15 cellular contexts compared by ENCODE assay signal in the genomic region with DNA sequence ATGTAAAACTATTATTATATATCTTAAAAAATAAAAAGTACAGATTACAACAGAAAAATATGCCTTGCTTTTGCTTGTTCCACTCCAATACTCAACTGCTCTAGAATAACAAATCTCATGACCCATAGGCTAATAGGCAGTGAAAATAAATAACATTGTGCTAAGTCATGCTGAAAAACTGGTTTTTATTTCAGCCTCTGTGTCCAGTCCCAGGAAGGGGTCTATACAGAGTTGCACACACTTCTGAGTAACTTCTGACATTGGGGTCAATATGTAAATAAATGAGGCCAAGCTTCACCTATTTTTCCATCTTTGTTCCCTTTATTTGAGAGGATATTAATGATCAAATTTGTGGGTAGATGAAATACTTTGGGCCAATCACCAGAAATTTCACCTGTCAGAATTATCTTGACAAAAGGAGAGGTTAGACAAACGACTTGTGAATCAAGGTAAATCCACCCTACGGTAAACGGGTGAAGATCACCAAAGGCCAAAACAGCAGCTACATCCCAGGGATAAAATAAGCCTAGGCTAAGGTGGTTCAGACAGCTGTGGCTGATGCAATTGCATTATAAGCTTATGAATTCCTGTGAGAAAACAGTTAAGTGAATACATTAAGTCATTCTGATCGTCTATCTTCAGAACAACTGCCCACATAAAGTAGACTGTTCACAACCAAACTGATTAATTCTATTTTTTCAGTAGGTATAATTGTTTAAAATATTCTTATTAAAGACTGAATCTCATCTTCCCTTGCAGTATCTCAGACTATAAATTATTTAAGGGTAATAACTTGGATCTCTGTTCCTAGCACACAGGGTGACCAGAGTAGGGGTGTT.
DNase-seq lines count a peak whose midpoint lies in the region; ATAC-seq, FAIRE-seq and TF ChIP-seq lines count a peak whose summit lies in the region.
"Had no signal": no experiment of that assay in that cellular context is flagged by ENCODE, and none has a peak within 500 bp of the region (broad histone marks: within the 10 kb centered on the region; RNA-seq: fewer than 3 reads in every experiment).

No MANE protein-coding gene starts in this region.

- H3K9me3 ChIP-seq in CD4-positive, alpha-beta memory T cell (ENCODE audit: control insufficient read depth in 1 of 2, low read length in 2 of 2): no peaks in the 10 kb centered on the region
- no peaks in the 10 kb centered on the region for H3K9me3 ChIP-seq in OCI-LY1 (ENCODE audit: low read length)
- H3K9me3 ChIP-seq in endothelial cell of umbilical vein (replicated peaks; ENCODE audit: control insufficient read depth, insufficient read depth, low read length): no peaks in the 10 kb centered on the region
- H3K9me3 ChIP-seq in pancreas: no peaks in the 10 kb centered on the region
- H3K9me3 ChIP-seq: BLaER1, MG63 had no signal

- H3K79me2 ChIP-seq in OCI-LY1 (ENCODE audit: insufficient read depth, low read length) (peaks cover 55% of the 10 kb centered on the region), endothelial cell of umbilical vein (ENCODE audit: control insufficient read depth, insufficient read depth, low read length) (peaks cover 34% of the 10 kb centered on the region)

- peak overlapping the region in 4 of 7 donors; percentile 1 to 79 (median 39) for H3K27ac Mint-ChIP-seq in CD4-positive, alpha-beta memory T cell
- H3K27ac Mint-ChIP-seq: stimulated activated naive CD8-positive, alpha-beta T cell treated with anti-CD3 and anti-CD28 coated beads, Interleukin-15, Interleukin-2, amounts not matched to agents 100 ng/mL and 50 ng/mL, for 24 hours had no signal

- H4K20me1 ChIP-seq in OCI-LY1 (ENCODE audit: insufficient read depth, low read length) (no peaks in the 10 kb centered on the region), endothelial cell of umbilical vein (replicated peaks; ENCODE audit: control insufficient read depth, extremely low read depth, insufficient read depth, low read length) (peaks cover 11% of the 10 kb centered on the region)

- intact Hi-C loops in CD4-positive, alpha-beta memory T cell (cut with micrococcal nuclease): no loop called here
- intact Hi-C loops in endothelial cell of umbilical vein (cut with micrococcal nuclease): no loop called here
- intact Hi-C loops in pancreas (cut with DNase I): no loop called here

- TF ChIP-seq CTCF in OCI-LY1 (IDR thresholded peaks at IDR 0.05; ENCODE audit: low read length): no peak
- TF ChIP-seq CTCF in endothelial cell of umbilical vein (IDR thresholded peaks at IDR 0.05; ENCODE audit: extremely low read depth in 1 of 2, insufficient read depth in 1 of 2, low read depth in 1 of 2, low read length in 2 of 2): no peak
- TF ChIP-seq CTCF in pancreas (IDR thresholded peaks at IDR 0.05): no peak

- CTCF ChIA-PET in CD4-positive, alpha-beta memory T cell (lab: Charles Lee; ENCODE audit: partially characterized antibody): no interaction called here
- CTCF ChIA-PET in endothelial cell of umbilical vein (lab: Charles Lee): interaction anchor here (2.2 kb wide), 1 partner anchor 10 kb away, joined by 10 read pairs; no protein-coding TSS in a partner anchor

- no peak overlapping the region for H3K4me3 ChIP-seq in CD4-positive, alpha-beta memory T cell (ENCODE audit: low read length in 2 of 2)
- H3K4me3 ChIP-seq in OCI-LY1 (ENCODE audit: low read depth, low read length, poor library complexity, severe bottlenecking): no peak overlapping the region
- H3K4me3 ChIP-seq in endothelial cell of umbilical vein (replicated peaks in 1 of 3; ENCODE audit: insufficient read depth in 1 of 3, low read depth in 1 of 3, low read length in 3 of 3): no peak overlapping the region
- H3K4me3 ChIP-seq in pancreas: no peak overlapping the region
- H3K4me3 ChIP-seq: BLaER1, MG63 had no signal

- no peaks in the 10 kb centered on the region for H3F3A ChIP-seq in OCI-LY1 (ENCODE audit: insufficient read depth, low read length)

- H3K9me1 ChIP-seq in endothelial cell of umbilical vein (replicated peaks; ENCODE audit: control insufficient read depth, extremely low read depth, insufficient read depth, low read length): no peaks in the 10 kb centered on the region

- H3K9me2 ChIP-seq in OCI-LY1 (ENCODE audit: low read depth, low read length): no peaks in the 10 kb centered on the region

- no peak overlapping the region for H3K9ac ChIP-seq in OCI-LY1 (ENCODE audit: low read length)
- no peak overlapping the region for H3K9ac ChIP-seq in endothelial cell of umbilical vein (replicated peaks; ENCODE audit: extremely low read depth, insufficient read depth, low read length)
- H3K9ac ChIP-seq: BLaER1 had no signal

- no peak for TF ChIP-seq POLR2A in endothelial cell of umbilical vein (IDR thresholded peaks at IDR 0.05; ENCODE audit: low read depth, low read length)

- no TSS peak for BruUV-seq in endothelial cell of umbilical vein (replicated peaks; lab: Mats Ljungman, UMichigan)

- H3K4me1 Mint-ChIP-seq in CD4-positive, alpha-beta memory T cell: peaks cover 41 to 78% (median 55%) of the 10 kb centered on the region in 4 donors

- H3K27me3 ChIP-seq in CD4-positive, alpha-beta memory T cell (ENCODE audit: insufficient read depth, low read length): no peaks in the 10 kb centered on the region
- H3K27me3 ChIP-seq in OCI-LY1 (ENCODE audit: insufficient read depth, low read length) (no peaks in the 10 kb centered on the region), endothelial cell of umbilical vein (ENCODE audit: control insufficient read depth in 2 of 2, insufficient read depth in 2 of 2, low read length in 2 of 2) (no peaks in the 10 kb centered on the region), pancreas (no peaks in the 10 kb centered on the region)
- H3K27me3 ChIP-seq: BLaER1, MG63 had no signal

- no peak overlapping the region for H3K27ac ChIP-seq in CD4-positive, alpha-beta memory T cell (ENCODE audit: low read depth, low read length)
- H3K27ac ChIP-seq in OCI-LY1 (ENCODE audit: low read depth, low read length, poor library complexity, severe bottlenecking) (peak overlapping the region; percentile 13), endothelial cell of umbilical vein (ENCODE audit: insufficient read depth, low read depth, low read length) (no peak overlapping the region), pancreas (peak overlapping the region; percentile 18 to 87 (median 64))
- H3K27ac ChIP-seq: BLaER1 had no signal

- H3K4me2 ChIP-seq in OCI-LY1 (ENCODE audit: low read length) (no peak overlapping the region), endothelial cell of umbilical vein (ENCODE audit: insufficient read depth, low read length) (no peak overlapping the region)
- H3K4me2 ChIP-seq: BLaER1 had no signal

- H3K4me3 Mint-ChIP-seq in CD4-positive, alpha-beta memory T cell: peak overlapping the region in 2 of 8 donors; percentile 35 to 36
- H3K4me3 Mint-ChIP-seq: natural killer cell; stimulated activated naive CD8-positive, alpha-beta T cell treated with anti-CD3 and anti-CD28 coated beads, Interleukin-15, Interleukin-2, amounts not matched to agents 100 ng/mL and 50 ng/mL, for 24 hours had no signal

- ATAC-seq in pancreas: peak; percentile 28 to 60 (median 32)
- no peak for ATAC-seq in GM21717 (IDR thresholded peaks at IDR 0.05; ENCODE audit: unreplicated experiment)

- DNase-seq in CD4-positive, alpha-beta memory T cell: no peak
- DNase-seq in endothelial cell of umbilical vein (ENCODE audit: low read depth, low spot score) (no peak), pancreas (no peak), NCI-H524 (lab: John Stamatoyannopoulos, UW) (no peak), NCI-H1694 (lab: John Stamatoyannopoulos, UW) (no peak), NCI-H187 treated with DMSO at 0.1 percent for 48 hours (lab: John Stamatoyannopoulos, UW) (no peak)
- DNase-seq: activated CD4-positive, alpha-beta T cell treated with anti-CD3 and anti-CD28 coated beads, Interleukin-2, amount 50 U/mL, for 1 hour; activated naive CD4-positive, alpha-beta T cell; MG63; natural killer cell; NCI-H510A treated with DMSO at 0.1 percent for 48 hours had no signal

- dilution Hi-C loops in endothelial cell of umbilical vein (cut with MboI; ENCODE audit: extremely low pct_ligation_motif_present, low sequenced_read_pairs): no loop called here

- WGBS in pancreas, 2 donors: 12 to 22% methylated on average over 4 of the region's 4 CpGs

- H3K27me3 Mint-ChIP-seq in CD4-positive, alpha-beta memory T cell: no peaks in the 10 kb centered on the region
- H3K27me3 Mint-ChIP-seq: stimulated activated naive CD8-positive, alpha-beta T cell treated with anti-CD3 and anti-CD28 coated beads, Interleukin-15, Interleukin-2, amounts not matched to agents 100 ng/mL and 50 ng/mL, for 24 hours had no signal

- H3K36me3 ChIP-seq in CD4-positive, alpha-beta memory T cell (ENCODE audit: insufficient read depth, low read length): no peaks in the 10 kb centered on the region
- peaks cover 37% of the 10 kb centered on the region for H3K36me3 ChIP-seq in OCI-LY1 (ENCODE audit: insufficient read depth, low read length)
- H3K36me3 ChIP-seq in endothelial cell of umbilical vein (ENCODE audit: control insufficient read depth in 2 of 2, extremely low read depth in 1 of 2, insufficient read depth in 2 of 2, low read length in 2 of 2): peaks cover 0 to 2% of the 10 kb centered on the region in 2 experiments
- H3K36me3 ChIP-seq in pancreas: no peaks in the 10 kb centered on the region

- POLR2A ChIA-PET in CD4-positive, alpha-beta memory T cell (lab: Charles Lee; ENCODE audit: partially characterized antibody): no interaction called here
- POLR2A ChIA-PET in endothelial cell of umbilical vein (lab: Charles Lee): no interaction called here

- FAIRE-seq in endothelial cell of umbilical vein (lab: Jason Lieb, UNC): peak; percentile 35
- FAIRE-seq in pancreas (lab: Jason Lieb, UNC): no peak

- no peaks in the 10 kb centered on the region for H3K9me3 Mint-ChIP-seq in CD4-positive, alpha-beta memory T cell
- H3K9me3 Mint-ChIP-seq: natural killer cell; stimulated activated naive CD8-positive, alpha-beta T cell treated with anti-CD3 and anti-CD28 coated beads, Interleukin-15, Interleukin-2, amounts not matched to agents 100 ng/mL and 50 ng/mL, for 24 hours had no signal

- peaks cover 43% of the 10 kb centered on the region for H3K4me1 ChIP-seq in CD4-positive, alpha-beta memory T cell (ENCODE audit: insufficient read depth, low read length)
- peaks cover 60% of the 10 kb centered on the region for H3K4me1 ChIP-seq in OCI-LY1 (ENCODE audit: insufficient read depth, low read length, severe bottlenecking)
- H3K4me1 ChIP-seq in endothelial cell of umbilical vein (ENCODE audit: control insufficient read depth, extremely low read depth, insufficient read depth, low read length): no peaks in the 10 kb centered on the region
- H3K4me1 ChIP-seq in pancreas: peaks cover 43 to 62% (median 57%) of the 10 kb centered on the region in 3 donors

- H2AFZ ChIP-seq in OCI-LY1 (ENCODE audit: low read length): no peak overlapping the region
- no peak overlapping the region for H2AFZ ChIP-seq in endothelial cell of umbilical vein (ENCODE audit: low read depth, low read length)

- H3K36me3 Mint-ChIP-seq in CD4-positive, alpha-beta memory T cell: peaks cover 8 to 18% of the 10 kb centered on the region in 2 donors
- H3K36me3 Mint-ChIP-seq: natural killer cell had no signal

TF ChIP-seq in endothelial cell of umbilical vein, 7 proteins besides CTCF, POLR2A, EP300 and RAD21:
- TF ChIP-seq JUN (IDR thresholded peaks at IDR 0.05; ENCODE audit: borderline replicate concordance, insufficient read depth, insufficient read length, low read depth) (no peak), POLR2AphosphoS5 (IDR thresholded peaks at IDR 0.05; ENCODE audit: insufficient read depth, low read depth, low read length) (no peak)

Comparison
In these comparisons a context has a peak if more than half of its experiments do, and no peak if none do; other contexts are left out.
1. H3K27ac ChIP-seq: peak in OCI-LY1 (single experiment) and pancreas (4 of 4); none in CD4-positive, alpha-beta memory T cell (single experiment) and endothelial cell of umbilical vein (single experiment).